8 cellular contexts compared by ENCODE assay signal in genomic region chr17:46002311-46002972, GRCh38. TPM values are rescaled to one million over a fixed set of nuclear protein-coding genes. Genes with fewer than 3 reads are reported as not detected.
DNase-seq lines count a peak whose midpoint lies in the region; ATAC-seq and TF ChIP-seq lines count a peak whose summit lies in the region.

No MANE protein-coding gene starts in this region.

- H3K27ac ChIP-seq in PC-3 (ENCODE audit: low read length) (no peak overlapping the region), esophagus squamous epithelium (no peak overlapping the region)

- H3K79me2 ChIP-seq in PC-3 (ENCODE audit: low read length) = no peaks in the 10 kb centered on the region

- no peaks in the 10 kb centered on the region for H3K27me3 ChIP-seq in PC-3 (ENCODE audit: low read length)
- H3K27me3 ChIP-seq in esophagus squamous epithelium = no peaks in the 10 kb centered on the region

- peaks cover 12% of the 10 kb centered on the region for H3K4me1 ChIP-seq in PC-3 (ENCODE audit: insufficient read depth, low read length)
- H3K4me1 ChIP-seq in esophagus squamous epithelium = peaks cover 4 to 68% (median 4%) of the 10 kb centered on the region in 3 donors

- no peaks in the 10 kb centered on the region for H3F3A ChIP-seq in PC-3 (ENCODE audit: low read length, unreplicated experiment)

- intact Hi-C loops in PC-3 (cut with micrococcal nuclease) (loop anchor here (1.0 to 5.0 kb wide), 3 partner anchors 42 to 211 kb away; no protein-coding TSS in a partner anchor), esophagus squamous epithelium (cut with DNase I) (no loop called here)

- POLR2A ChIA-PET in PC-3 (lab: Charles Lee; ENCODE audit: unreplicated experiment) = interaction anchor here (0.6 kb wide), 1 partner anchor 1365 kb away, joined by 4 read pairs; no protein-coding TSS in a partner anchor

- H3K9me3 ChIP-seq in PC-3 (ENCODE audit: low read length) = no peaks in the 10 kb centered on the region
- no peaks in the 10 kb centered on the region for H3K9me3 ChIP-seq in esophagus squamous epithelium

- no peak overlapping the region for H3K4me2 ChIP-seq in PC-3 (ENCODE audit: low read length)

- H3K4me3 Mint-ChIP-seq in natural killer cell treated with Interleukin-12 subunit alpha and Interleukin-12 subunit beta and Interleukin-15 and Interleukin-18, amount 100 ng/mL, for 72 hours = no peak overlapping the region

- peak; percentile 95 for TF ChIP-seq CTCF in PC-3 (conservative IDR thresholded peaks at IDR 0.05; ENCODE audit: low read depth, low read length)
- peak; percentile 96 to 98 (median 98) for TF ChIP-seq CTCF in esophagus squamous epithelium (IDR thresholded peaks at IDR 0.05)

- WGBS in esophagus squamous epithelium, 2 donors = 20 to 24% methylated on average over 5 to 8 of the region's 8 CpGs

- no TSS peak for BruUV-seq in PC-3 (replicated peaks; lab: Mats Ljungman, UMichigan)

- H3K36me3 ChIP-seq in PC-3 (ENCODE audit: low read depth, low read length) (no peaks in the 10 kb centered on the region), esophagus squamous epithelium (no peaks in the 10 kb centered on the region)

- no peak overlapping the region for H3K27ac Mint-ChIP-seq in natural killer cell treated with Interleukin-12 subunit alpha and Interleukin-12 subunit beta and Interleukin-15 and Interleukin-18, amount 100 ng/mL, for 72 hours

- H3K9me2 ChIP-seq in PC-3 (replicated peaks; ENCODE audit: low read length) = no peaks in the 10 kb centered on the region

- no peak overlapping the region for H3K4me3 ChIP-seq in PC-3 (ENCODE audit: low read length)
- no peak overlapping the region for H3K4me3 ChIP-seq in esophagus squamous epithelium

- no peaks in the 10 kb centered on the region for H3K27me3 Mint-ChIP-seq in natural killer cell treated with Interleukin-12 subunit alpha and Interleukin-12 subunit beta and Interleukin-15 and Interleukin-18, amount 100 ng/mL, for 72 hours

- peaks cover 4 to 7% of the 10 kb centered on the region in 2 donors for H3K4me1 Mint-ChIP-seq in natural killer cell treated with Interleukin-12 subunit alpha and Interleukin-12 subunit beta and Interleukin-15 and Interleukin-18, amount 100 ng/mL, for 72 hours (ENCODE audit: low read depth in 2 of 2)

- no peaks in the 10 kb centered on the region for H3K36me3 Mint-ChIP-seq in natural killer cell treated with Interleukin-12 subunit alpha and Interleukin-12 subunit beta and Interleukin-15 and Interleukin-18, amount 100 ng/mL, for 72 hours

- H4K20me1 ChIP-seq in PC-3 (ENCODE audit: low read length) = no peaks in the 10 kb centered on the region

- peak; percentile 79 for ATAC-seq in PC-3
- peak; percentile 84 to 88 for ATAC-seq in natural killer cell treated with Interleukin-12 subunit alpha and Interleukin-12 subunit beta and Interleukin-15 and Interleukin-18, amount 100 ng/mL, for 72 hours

- H3K9ac ChIP-seq in PC-3 (ENCODE audit: low read length) = no peak overlapping the region

- CTCF ChIA-PET in PC-3 (lab: Charles Lee) = interaction anchor here (1.0 to 2.0 kb wide), 3 partner anchors 16 to 211 kb away, joined by 4 to 9 read pairs (median 5); no protein-coding TSS in a partner anchor

- H3K9me3 Mint-ChIP-seq in natural killer cell treated with Interleukin-12 subunit alpha and Interleukin-12 subunit beta and Interleukin-15 and Interleukin-18, amount 100 ng/mL, for 72 hours = no peaks in the 10 kb centered on the region

- no peak for TF ChIP-seq POLR2A in esophagus squamous epithelium (IDR thresholded peaks at IDR 0.05)

- H2AFZ ChIP-seq in PC-3 (ENCODE audit: low read length) = no peak overlapping the region

- DNase-seq in DMS53 treated with DMSO at 0.1 percent for 48 hours (lab: John Stamatoyannopoulos, UW; ENCODE audit: unreplicated experiment) (peak; percentile 75), HuH-7 (ENCODE audit: low spot score) (peak; percentile 90), PC-3 (peak; percentile 88), activated T-cell treated with anti-CD3 and anti-CD28 coated beads for 48 hours (ENCODE audit: low read depth) (peak; percentile 59), esophagus squamous epithelium (lab: John Stamatoyannopoulos, UW) (no peak), mesenteric fat pad (ENCODE audit: low spot score) (no peak)
- DNase-seq in natural killer cell treated with Interleukin-12 subunit alpha and Interleukin-12 subunit beta and Interleukin-15 and Interleukin-18, amount 100 ng/mL, for 72 hours (ENCODE audit: low spot score) = peak; percentile 70
- peak; percentile 47 to 86 (median 60) for DNase-seq in stimulated activated naive CD4-positive, alpha-beta T cell (lab: John Stamatoyannopoulos, UW)

RNA-seq across cellular contexts. Expression of gene STH, which starts 3.4 kb away (rescaled TPM):
- not detected in 2 replicates for total RNA-seq in PC-3 (2014; rRNA removed)
- total RNA-seq in esophagus squamous epithelium = not detected
- total RNA-seq in natural killer cell treated with Interleukin-12 subunit alpha and Interleukin-12 subunit beta and Interleukin-15 and Interleukin-18, amount 100 ng/mL, for 72 hours = not detected
- not detected for total RNA-seq in mesenteric fat pad

Comparison
In these comparisons a context has a peak if more than half of its experiments do, and no peak if none do; other contexts are left out.
1. DNase-seq: peak in DMS53 treated with DMSO at 0.1 percent for 48 hours (single experiment), HuH-7 (single experiment), PC-3 (single experiment), activated T-cell treated with anti-CD3 and anti-CD28 coated beads for 48 hours (single experiment), natural killer cell treated with Interleukin-12 subunit alpha and Interleukin-12 subunit beta and Interleukin-15 and Interleukin-18, amount 100 ng/mL, for 72 hours (single experiment) and stimulated activated naive CD4-positive, alpha-beta T cell (6 of 6); none in esophagus squamous epithelium (single experiment) and mesenteric fat pad (single experiment).